In the genomic region with DNA sequence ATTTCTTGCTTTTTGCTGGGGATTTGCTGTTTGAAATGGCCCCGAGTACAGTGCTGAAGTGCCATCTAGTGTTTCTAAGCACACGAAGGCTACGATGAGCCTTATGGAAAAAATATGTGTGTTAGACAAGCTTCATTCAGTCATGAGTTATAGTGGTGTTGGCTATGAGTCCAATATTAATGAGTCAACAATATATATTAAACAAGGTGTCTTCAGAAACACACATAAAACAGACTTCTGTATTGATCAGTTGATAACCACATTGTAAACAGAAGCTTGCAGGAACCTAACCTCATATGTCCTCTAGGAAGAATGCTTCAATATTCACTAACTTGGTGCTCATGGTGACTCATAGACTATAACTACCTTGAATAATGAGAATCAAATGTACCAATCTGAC, we compare ENCODE assay signal across 21 cellular contexts. TPM values are rescaled to one million over a fixed set of nuclear protein-coding genes. Genes with fewer than 3 reads are reported as not detected.
DNase-seq lines count a peak whose midpoint lies in the region; ATAC-seq, FAIRE-seq and TF ChIP-seq lines count a peak whose summit lies in the region.
"Had no signal": no experiment of that assay in that cellular context is flagged by ENCODE, and none has a peak within 500 bp of the region (broad histone marks: within the 10 kb centered on the region; RNA-seq: fewer than 3 reads in every experiment).

No MANE protein-coding gene starts in this region.

- H3K4me1 ChIP-seq in Loucy (ENCODE audit: insufficient read depth, low read length, poor library complexity, severe bottlenecking) (no peaks in the 10 kb centered on the region), neural progenitor cell (peaks cover 10% of the 10 kb centered on the region), tibial nerve (no peaks in the 10 kb centered on the region)
- H3K4me1 ChIP-seq: SJSA1 had no signal

- intact Hi-C loops in activated CD4-positive, alpha-beta T cell treated with anti-CD3 and anti-CD28 coated beads for 36 hours (cut with DNase I, micrococcal nuclease): no loop called here

- no peak for TF ChIP-seq EP300 in tibial nerve (IDR thresholded peaks at IDR 0.05)

- no peak overlapping the region for H3K27ac Mint-ChIP-seq in neural progenitor cell
- no peak overlapping the region for H3K27ac Mint-ChIP-seq in activated CD4-positive, alpha-beta T cell treated with anti-CD3 and anti-CD28 coated beads for 36 hours
- H3K27ac Mint-ChIP-seq: CD4-positive, CD25-positive, alpha-beta regulatory T cell had no signal

- H2AFZ ChIP-seq in Loucy (ENCODE audit: low read length) (no peak overlapping the region), neural progenitor cell (replicated peaks) (no peak overlapping the region)
- H2AFZ ChIP-seq: GM23248 had no signal

- H3K27me3 Mint-ChIP-seq in neural progenitor cell (ENCODE audit: insufficient read depth, low read depth): peaks cover 16% of the 10 kb centered on the region
- H3K27me3 Mint-ChIP-seq in activated CD4-positive, alpha-beta T cell treated with anti-CD3 and anti-CD28 coated beads for 36 hours: peaks cover 2% of the 10 kb centered on the region

- H3K79me2 ChIP-seq in Loucy (ENCODE audit: insufficient read depth, low read length) (no peaks in the 10 kb centered on the region), neural progenitor cell (ENCODE audit: low read depth) (no peaks in the 10 kb centered on the region)

- peaks cover 10% of the 10 kb centered on the region for H3K4me1 Mint-ChIP-seq in neural progenitor cell
- H3K4me1 Mint-ChIP-seq in activated CD4-positive, alpha-beta T cell treated with anti-CD3 and anti-CD28 coated beads for 36 hours: no peaks in the 10 kb centered on the region
- H3K4me1 Mint-ChIP-seq: CD4-positive, CD25-positive, alpha-beta regulatory T cell had no signal

- H3K27ac ChIP-seq in neural progenitor cell: no peak overlapping the region
- no peak overlapping the region for H3K27ac ChIP-seq in tibial nerve
- H3K27ac ChIP-seq: A549, GM23248, SJSA1 had no signal

- peak; percentile 31; the same call in 1 of the 2 replicates for TF ChIP-seq CTCF in Loucy (conservative IDR thresholded peaks at IDR 0.05; ENCODE audit: low read length)
- TF ChIP-seq CTCF in bronchial epithelial cell (IDR thresholded peaks at IDR 0.05; ENCODE audit: insufficient read depth, low read length, severe bottlenecking): no peak
- TF ChIP-seq CTCF in neural progenitor cell (IDR thresholded peaks at IDR 0.05): peak; percentile 15
- no peak for TF ChIP-seq CTCF in tibial nerve (IDR thresholded peaks at IDR 0.05)

- no peak for TF ChIP-seq POLR2A in tibial nerve (IDR thresholded peaks at IDR 0.05)

- H3K4me3 Mint-ChIP-seq in neural progenitor cell: no peak overlapping the region
- no peak overlapping the region for H3K4me3 Mint-ChIP-seq in activated CD4-positive, alpha-beta T cell treated with anti-CD3 and anti-CD28 coated beads for 36 hours
- H3K4me3 Mint-ChIP-seq: CD4-positive, CD25-positive, alpha-beta regulatory T cell had no signal

- no peaks in the 10 kb centered on the region for H4K20me1 ChIP-seq in Loucy (ENCODE audit: insufficient read depth, low read length, poor library complexity, severe bottlenecking)
- H4K20me1 ChIP-seq in neural progenitor cell (ENCODE audit: low read depth): no peaks in the 10 kb centered on the region

- no peaks in the 10 kb centered on the region for H3F3A ChIP-seq in Loucy (ENCODE audit: low read depth)
- H3F3A ChIP-seq in neural progenitor cell (ENCODE audit: low read depth): peaks cover 8% of the 10 kb centered on the region

- peaks cover 3% of the 10 kb centered on the region for H3K9me3 Mint-ChIP-seq in neural progenitor cell
- H3K9me3 Mint-ChIP-seq in activated CD4-positive, alpha-beta T cell treated with anti-CD3 and anti-CD28 coated beads for 36 hours (ENCODE audit: low read depth): no peaks in the 10 kb centered on the region

- H3K4me2 ChIP-seq in Loucy (ENCODE audit: low read depth, low read length, poor library complexity, severe bottlenecking) (no peak overlapping the region), neural progenitor cell (no peak overlapping the region)
- H3K4me2 ChIP-seq: A549 had no signal

- H3K9ac ChIP-seq in Loucy (ENCODE audit: low read depth, low read length, poor library complexity, severe bottlenecking): no peak overlapping the region
- no peak overlapping the region for H3K9ac ChIP-seq in neural progenitor cell
- H3K9ac ChIP-seq: GM23248 had no signal

- WGBS in tibial nerve, 2 donors: 63 to 69% methylated on average over 3 of the region's 3 CpGs

- H3K9me2 ChIP-seq in Loucy (replicated peaks; ENCODE audit: low read depth, low read length): no peaks in the 10 kb centered on the region

- DNase-seq in NCI-H2171 treated with DMSO at 0.1 percent for 48 hours (lab: John Stamatoyannopoulos, UW) (peak; percentile 13), NCI-H2171 (lab: John Stamatoyannopoulos, UW) (no peak), bronchial epithelial cell (ENCODE audit: low read depth) (peak; percentile 74), neural progenitor cell (ENCODE audit: low spot score) (no peak), C1 segment of cervical spinal cord (lab: John Stamatoyannopoulos, UW) (no peak), tibial nerve (ENCODE audit: low spot score in 2 of 2) (no peak)
- no peak for DNase-seq in activated CD4-positive, alpha-beta T cell treated with anti-CD3 and anti-CD28 coated beads for 36 hours
- DNase-seq: Calu3; CD4-positive, CD25-positive, alpha-beta regulatory T cell; GM23248; MV-4-11; NCI-H1436 treated with DMSO at 0.1 percent for 48 hours; NCI-H2081; NCI-H446 treated with DMSO at 0.1 percent for 48 hours; NCI-H774; RPMI8226 had no signal

- no peaks in the 10 kb centered on the region for H3K36me3 Mint-ChIP-seq in neural progenitor cell
- H3K36me3 Mint-ChIP-seq in activated CD4-positive, alpha-beta T cell treated with anti-CD3 and anti-CD28 coated beads for 36 hours (ENCODE audit: low read depth): no peaks in the 10 kb centered on the region
- H3K36me3 Mint-ChIP-seq: CD4-positive, CD25-positive, alpha-beta regulatory T cell had no signal

- no peak for ATAC-seq in activated CD4-positive, alpha-beta T cell treated with anti-CD3 and anti-CD28 coated beads for 36 hours
- ATAC-seq: A549, HepG2 had no signal

- POLR2A ChIA-PET in activated CD4-positive, alpha-beta T cell treated with anti-CD3 and anti-CD28 coated beads for 36 hours (lab: Charles Lee): no interaction called here

- CTCF ChIA-PET in activated CD4-positive, alpha-beta T cell treated with anti-CD3 and anti-CD28 coated beads for 36 hours (lab: Charles Lee): interaction anchor here (0.6 to 1.5 kb wide), 2 partner anchors 9 to 10 kb away, joined by 3 to 5 read pairs; no protein-coding TSS in a partner anchor

- H3K36me3 ChIP-seq in Loucy (ENCODE audit: insufficient read depth, low read length) (no peaks in the 10 kb centered on the region), bronchial epithelial cell (ENCODE audit: control insufficient read depth, insufficient read depth, low read length) (peaks cover 4% of the 10 kb centered on the region), neural progenitor cell (no peaks in the 10 kb centered on the region), tibial nerve (no peaks in the 10 kb centered on the region)
- H3K36me3 ChIP-seq: SJSA1 had no signal

- FAIRE-seq in bronchial epithelial cell (lab: Jason Lieb, UNC): no peak
- FAIRE-seq: A549, HepG2 had no signal

- H3K27me3 ChIP-seq in Loucy (ENCODE audit: insufficient read depth, low read length, poor library complexity, severe bottlenecking): no peaks in the 10 kb centered on the region
- H3K27me3 ChIP-seq in bronchial epithelial cell (ENCODE audit: control insufficient read depth, insufficient read depth, low read length): no peaks in the 10 kb centered on the region
- no peaks in the 10 kb centered on the region for H3K27me3 ChIP-seq in neural progenitor cell
- no peaks in the 10 kb centered on the region for H3K27me3 ChIP-seq in tibial nerve
- H3K27me3 ChIP-seq: SJSA1 had no signal

- no peaks in the 10 kb centered on the region for H3K9me3 ChIP-seq in Loucy (ENCODE audit: insufficient read depth, low read depth, low read length)
- no peaks in the 10 kb centered on the region for H3K9me3 ChIP-seq in neural progenitor cell (ENCODE audit: low read depth)
- H3K9me3 ChIP-seq in tibial nerve: no peaks in the 10 kb centered on the region
- H3K9me3 ChIP-seq: A549 had no signal

- H3K4me3 ChIP-seq in Loucy (ENCODE audit: low read length, poor library complexity, severe bottlenecking): no peak overlapping the region
- no peak overlapping the region for H3K4me3 ChIP-seq in bronchial epithelial cell (ENCODE audit: low read depth, low read length)
- H3K4me3 ChIP-seq in neural progenitor cell: no peak overlapping the region
- no peak overlapping the region for H3K4me3 ChIP-seq in tibial nerve
- H3K4me3 ChIP-seq: A549, GM23248, SJSA1 had no signal

RNA-seq across cellular contexts. Expression of a gene that starts 1.7 kb away (rescaled TPM):
- 95.8 and 101 TPM in 2 replicates for total RNA-seq in bronchial epithelial cell
- total RNA-seq in neural progenitor cell (ENCODE audit: low replicate concordance): not detected in 2 replicates
- not detected for total RNA-seq in activated CD4-positive, alpha-beta T cell treated with anti-CD3 and anti-CD28 coated beads for 36 hours
- 1 to 10 TPM in 1 of 4 donors, under 1 TPM in 1, not detected in 2; 0.22 to 1.0 TPM for total RNA-seq in tibial nerve
- total RNA-seq: CD4-positive, CD25-positive, alpha-beta regulatory T cell; Daoy; GM23248; HepG2; SJSA1 had no signal

RNA-seq across cellular contexts. Expression of a gene that starts 6.4 kb away (rescaled TPM):
- total RNA-seq in bronchial epithelial cell: 8.2 and 17.3 TPM in 2 replicates
- total RNA-seq in neural progenitor cell (ENCODE audit: low replicate concordance): not detected in 2 replicates
- not detected for total RNA-seq in activated CD4-positive, alpha-beta T cell treated with anti-CD3 and anti-CD28 coated beads for 36 hours
- total RNA-seq in tibial nerve: not detected
- total RNA-seq: CD4-positive, CD25-positive, alpha-beta regulatory T cell; GM23248; HepG2; SJSA1 had no signal

RNA-seq across cellular contexts. Expression of a gene that starts 27.9 kb away (rescaled TPM):
- total RNA-seq in bronchial epithelial cell (136 and 159 TPM in 2 replicates), neural progenitor cell (ENCODE audit: low replicate concordance) (not detected in 2 replicates), tibial nerve (under 1 TPM in 2 of 4 donors, not detected in 2; 0.22 to 0.63 TPM)
- total RNA-seq in activated CD4-positive, alpha-beta T cell treated with anti-CD3 and anti-CD28 coated beads for 36 hours: not detected
- total RNA-seq: CD4-positive, CD25-positive, alpha-beta regulatory T cell; Daoy; HepG2; SJSA1 had no signal

RNA-seq across cellular contexts. Expression of a gene that starts 39.6 kb away (rescaled TPM):
- total RNA-seq in bronchial epithelial cell (not detected in 2 replicates), neural progenitor cell (ENCODE audit: low replicate concordance) (not detected in 2 replicates), tibial nerve (10 to 100 TPM; 20.3 to 65.1 (median 37.2) TPM)
- not detected for total RNA-seq in activated CD4-positive, alpha-beta T cell treated with anti-CD3 and anti-CD28 coated beads for 36 hours
- total RNA-seq: Calu3; CD4-positive, CD25-positive, alpha-beta regulatory T cell; Daoy; GM23248; HepG2; SJSA1 had no signal

Comparison
In these comparisons a context has a peak if more than half of its experiments do, and no peak if none do; other contexts are left out.
1. DNase-seq: peak in NCI-H2171 treated with DMSO at 0.1 percent for 48 hours (single experiment) and bronchial epithelial cell (single experiment); none in NCI-H2171 (single experiment), neural progenitor cell (single experiment), C1 segment of cervical spinal cord (0 of 14), activated CD4-positive, alpha-beta T cell treated with anti-CD3 and anti-CD28 coated beads for 36 hours (single experiment) and tibial nerve (0 of 2).
2. CTCF ChIP-seq: peak in Loucy (single experiment) and neural progenitor cell (single experiment); none in bronchial epithelial cell (single experiment) and tibial nerve (0 of 5).
3. RNA of a gene that starts 1.7 kb away (total RNA-seq): 95.8 to 101 TPM in bronchial epithelial cell; 0.22 to 1.0 TPM in tibial nerve, not detected in neural progenitor cell and not detected in activated CD4-positive, alpha-beta T cell treated with anti-CD3 and anti-CD28 coated beads for 36 hours; every median in the first group is over 10 times any median in the second.
4. RNA of a gene that starts 27.9 kb away (total RNA-seq): 136 to 159 TPM in bronchial epithelial cell; 0.22 to 0.63 TPM in tibial nerve, not detected in neural progenitor cell and not detected in activated CD4-positive, alpha-beta T cell treated with anti-CD3 and anti-CD28 coated beads for 36 hours; every median in the first group is over 10 times any median in the second.